In genomic region chr17:66678061-66678460, GRCh38 we compare ENCODE assay signal across 11 cellular contexts.
"Had no signal": no experiment of that assay in that cellular context is flagged by ENCODE, and none has a peak within 500 bp of the region (broad histone marks: within the 10 kb centered on the region; RNA-seq: fewer than 3 reads in every experiment).

No MANE protein-coding gene starts in this region.

- H3K9me3 ChIP-seq: tibial artery had no signal

- DNase-seq: activated CD4-positive, alpha-beta T cell treated with anti-CD3 and anti-CD28 coated beads for 1 hour; activated naive CD4-positive, alpha-beta T cell treated with Interleukin-2 at 50 U/mL for 16 hours; amygdala; dermis blood vessel endothelial cell; immature natural killer cell; left colon; stimulated activated CD4-positive, alpha-beta T cell treated with anti-CD3 and anti-CD28 coated beads, Interleukin-4, amount 100 ng/mL, for 1 hour; T-helper 9 cell; tibial artery had no signal

- H3K27ac ChIP-seq: tibial artery had no signal

- H3K27ac Mint-ChIP-seq: brain, nephron had no signal

- H3K27me3 Mint-ChIP-seq: brain had no signal

- H3K36me3 ChIP-seq: tibial artery had no signal

- H3K4me3 ChIP-seq: tibial artery had no signal

- H3K27me3 ChIP-seq: tibial artery had no signal

- ATAC-seq: left colon had no signal

- H3K4me3 Mint-ChIP-seq: brain, nephron had no signal
